In the genomic region with DNA sequence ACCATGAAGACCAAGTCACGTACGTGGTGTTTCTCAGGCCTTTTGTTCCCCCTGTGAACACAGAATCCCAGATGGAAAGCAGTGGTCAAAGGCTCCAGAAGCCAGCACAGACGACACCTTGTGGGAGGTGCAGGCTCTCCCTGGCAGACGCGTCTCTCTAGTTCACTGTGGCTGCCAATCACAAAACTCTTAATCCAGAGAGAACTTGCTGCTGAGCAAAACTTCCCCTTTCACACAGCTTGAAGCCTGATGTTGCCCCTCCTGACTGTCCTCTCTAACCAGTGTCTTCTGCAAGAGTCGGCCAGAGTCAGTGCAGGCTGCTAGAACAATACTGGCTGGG, we compare ENCODE assay signal across 16 cellular contexts.
DNase-seq lines count a peak whose midpoint lies in the region; ATAC-seq and TF ChIP-seq lines count a peak whose summit lies in the region.
"Had no signal": no experiment of that assay in that cellular context is flagged by ENCODE, and none has a peak within 500 bp of the region (broad histone marks: within the 10 kb centered on the region; RNA-seq: fewer than 3 reads in every experiment).

No MANE protein-coding gene starts in this region.

- ATAC-seq in Right ventricle myocardium inferior: peak; percentile 31
- no peak for ATAC-seq in GM19035 (IDR thresholded peaks at IDR 0.05; ENCODE audit: unreplicated experiment)
- no peak for ATAC-seq in HG02763 (IDR thresholded peaks at IDR 0.05; ENCODE audit: unreplicated experiment)
- ATAC-seq: activated T-cell treated with anti-CD3 and anti-CD28 coated beads, Interleukin-2, amount 50 U/mL, for 72 hours had no signal

- 20 to 42% methylated on average over 1 to 6 of the region's 6 CpGs for WGBS in transverse colon (ENCODE audit: low coverage in 1 of 2), 2 donors

- H3K4me1 ChIP-seq in NT2/D1 (ENCODE audit: insufficient read depth, insufficient read length): peaks cover 8% of the 10 kb centered on the region
- peaks cover 0 to 8% (median 2%) of the 10 kb centered on the region in 4 donors for H3K4me1 ChIP-seq in transverse colon

- no peak overlapping the region for H3K27ac ChIP-seq in transverse colon
- H3K27ac ChIP-seq: HL-60, vagina had no signal

- TF ChIP-seq EP300 in transverse colon (IDR thresholded peaks at IDR 0.05; ENCODE audit: low read depth): no peak

- in situ Hi-C loops in transverse colon (cut with MboI; ENCODE audit: low pct_ligation_motif_present in 1 of 4, low pct_unique_long_range_greater_than_20kb in 1 of 4, low sequenced_read_pairs in 3 of 4): no loop called here
- in situ Hi-C loops in GM13976 (cut with MboI; ENCODE audit: low sequenced_read_pairs, unreplicated experiment): no loop called here

- peak overlapping the region; percentile 6 for H3K9ac ChIP-seq in NT2/D1 (ENCODE audit: insufficient read length, low read depth)

- peak; percentile 52 for TF ChIP-seq CTCF in epithelial cell of proximal tubule (conservative IDR thresholded peaks at IDR 0.05; ENCODE audit: low read depth, low read length)
- peak in 2 of 5 experiments; percentile 22 for TF ChIP-seq CTCF in transverse colon (IDR thresholded peaks at IDR 0.05)
- no peak for TF ChIP-seq CTCF in GM13976 (IDR thresholded peaks at IDR 0.05; ENCODE audit: borderline replicate concordance, control extremely low read depth, extremely low read depth, insufficient read depth, missing control alignments)

- no peak overlapping the region for H3K4me3 ChIP-seq in NT2/D1 (ENCODE audit: insufficient read length, low read depth)
- no peak overlapping the region for H3K4me3 ChIP-seq in epithelial cell of proximal tubule (ENCODE audit: low read depth, low read length)
- no peak overlapping the region for H3K4me3 ChIP-seq in transverse colon
- H3K4me3 ChIP-seq: smooth muscle cell, vagina had no signal

- H3K9me3 ChIP-seq in NT2/D1 (ENCODE audit: insufficient read depth, low read length) (no peaks in the 10 kb centered on the region), transverse colon (no peaks in the 10 kb centered on the region)
- H3K9me3 ChIP-seq: vagina had no signal

- no peaks in the 10 kb centered on the region for H3K36me3 ChIP-seq in NT2/D1 (ENCODE audit: insufficient read depth, insufficient read length, low read length)
- no peaks in the 10 kb centered on the region for H3K36me3 ChIP-seq in transverse colon
- H3K36me3 ChIP-seq: vagina had no signal

- intact Hi-C loops in Right ventricle myocardium inferior (cut with DNase I): no loop called here
- intact Hi-C loops in cardiac septum (cut with DNase I): no loop called here
- intact Hi-C loops in transverse colon (cut with DNase I; ENCODE audit: low total_unique reads): no loop called here

- H3K27me3 ChIP-seq in NT2/D1 (ENCODE audit: insufficient read depth, insufficient read length) (no peaks in the 10 kb centered on the region), transverse colon (peaks cover 7% of the 10 kb centered on the region)
- H3K27me3 ChIP-seq: vagina had no signal

- no peak for TF ChIP-seq POLR2A in transverse colon (IDR thresholded peaks at IDR 0.05)

- peak; percentile 16 for DNase-seq in Right ventricle myocardium inferior (ENCODE audit: missing footprints)
- no peak for DNase-seq in cardiac septum (ENCODE audit: low spot score)
- no peak for DNase-seq in NT2/D1 (ENCODE audit: low read depth, low spot score)
- no peak for DNase-seq in epithelial cell of proximal tubule (ENCODE audit: low read depth)
- peak; percentile 21 for DNase-seq in transverse colon
- no peak for DNase-seq in GM13976 (ENCODE audit: low spot score)
- DNase-seq: activated CD4-positive, CD25-positive, alpha-beta regulatory T cell; activated T-cell treated with anti-CD3 and anti-CD28 coated beads, Interleukin-2, amount 50 U/mL, for 72 hours; erythroblast; NCI-H1417 treated with DMSO at 0.1 percent for 48 hours; stimulated activated CD8-positive, alpha-beta memory T cell treated with anti-CD3 and anti-CD28 coated beads, Interleukin-4, amount 100 ng/mL, for 48 hours had no signal

Comparison
In these comparisons a context has a peak if more than half of its experiments do, and no peak if none do; other contexts are left out.
1. DNase-seq: peak in Right ventricle myocardium inferior (single experiment) and transverse colon (single experiment); none in cardiac septum (single experiment), NT2/D1 (single experiment), epithelial cell of proximal tubule (single experiment) and GM13976 (single experiment).